ENCODE assay signal across 1 cellular context in the genomic region with DNA sequence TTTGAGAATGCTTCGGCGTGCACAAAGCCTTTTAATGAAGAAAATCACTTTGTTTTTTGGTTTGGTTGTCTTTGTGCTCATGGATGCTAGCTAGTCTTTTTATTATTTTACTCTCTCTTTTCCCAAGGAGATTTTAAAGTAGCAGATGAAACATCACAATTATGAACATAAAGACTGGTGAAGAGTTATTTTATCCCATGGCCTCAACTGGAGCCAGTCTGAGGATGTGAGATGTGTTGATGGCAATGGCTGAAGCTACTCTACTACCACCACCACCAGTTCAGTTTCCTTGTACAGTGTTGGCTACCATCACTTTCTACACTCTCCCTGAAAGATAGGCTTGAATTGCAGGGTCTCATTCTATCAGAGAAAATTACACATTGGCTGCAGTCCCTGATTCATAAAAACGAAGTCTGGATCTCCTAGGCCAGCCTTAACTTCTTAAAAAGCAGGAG.
TF ChIP-seq lines count a peak whose summit lies in the region.

No MANE protein-coding gene starts in this region.

TF ChIP-seq in IMR-90, 13 proteins besides CTCF, POLR2A, EP300 and RAD21 (continued from another document):
- TF ChIP-seq RFX5 (IDR thresholded peaks at IDR 0.05; ENCODE audit: low read depth, low read length) (no peak), RCOR1 (IDR thresholded peaks at IDR 0.05; ENCODE audit: insufficient replicate concordance, low read length) (no peak), CEBPB (IDR thresholded peaks at IDR 0.05; ENCODE audit: low read depth, low read length) (no peak), MAFK (IDR thresholded peaks at IDR 0.05; ENCODE audit: low read depth, low read length) (no peak)
- TF ChIP-seq, protein P1, sequence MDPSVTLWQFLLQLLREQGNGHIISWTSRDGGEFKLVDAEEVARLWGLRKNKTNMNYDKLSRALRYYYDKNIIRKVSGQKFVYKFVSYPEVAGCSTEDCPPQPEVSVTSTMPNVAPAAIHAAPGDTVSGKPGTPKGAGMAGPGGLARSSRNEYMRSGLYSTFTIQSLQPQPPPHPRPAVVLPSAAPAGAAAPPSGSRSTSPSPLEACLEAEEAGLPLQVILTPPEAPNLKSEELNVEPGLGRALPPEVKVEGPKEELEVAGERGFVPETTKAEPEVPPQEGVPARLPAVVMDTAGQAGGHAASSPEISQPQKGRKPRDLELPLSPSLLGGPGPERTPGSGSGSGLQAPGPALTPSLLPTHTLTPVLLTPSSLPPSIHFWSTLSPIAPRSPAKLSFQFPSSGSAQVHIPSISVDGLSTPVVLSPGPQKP (IDR thresholded peaks at IDR 0.05; ENCODE audit: borderline replicate concordance, low read depth, low read length), result no peak
